Comparison of ENCODE assay signal across 18 cellular contexts in the genomic region with DNA sequence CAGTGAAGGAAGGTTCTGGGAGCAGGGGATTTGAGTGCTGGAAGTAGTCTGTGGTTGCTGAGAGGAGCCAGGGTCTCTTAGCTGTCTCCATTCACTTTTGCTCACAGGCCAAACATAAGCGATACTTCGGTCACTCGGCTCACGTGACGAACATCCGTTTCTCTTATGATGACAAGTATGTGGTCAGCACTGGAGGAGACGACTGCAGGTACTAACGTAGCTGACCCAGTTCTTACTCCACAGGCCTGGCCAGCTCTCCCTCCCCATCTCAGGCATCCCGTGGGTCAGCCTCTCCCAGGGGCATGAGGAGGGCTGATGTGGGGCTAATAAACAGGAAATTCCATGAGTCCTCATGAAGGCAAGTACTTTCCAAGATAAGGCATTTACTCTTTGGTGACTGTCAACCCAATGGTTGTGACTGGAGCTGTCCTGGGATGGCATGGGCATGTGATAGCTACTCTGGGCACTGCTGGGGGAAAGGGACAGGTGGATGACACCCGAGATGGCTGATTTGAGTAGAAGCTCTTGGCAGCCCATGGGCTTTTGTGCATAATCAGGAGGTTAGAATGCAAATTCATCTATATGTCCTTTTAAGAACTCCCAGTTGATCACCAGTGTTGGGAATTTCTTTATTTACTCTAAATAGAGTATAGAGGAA.
DNase-seq lines count a peak whose midpoint lies in the region; ATAC-seq and TF ChIP-seq lines count a peak whose summit lies in the region.
"Had no signal": no experiment of that assay in that cellular context is flagged by ENCODE, and none has a peak within 500 bp of the region (broad histone marks: within the 10 kb centered on the region; RNA-seq: fewer than 3 reads in every experiment).

No MANE protein-coding gene starts in this region.

- no peak overlapping the region for H3K56ac ChIP-seq in H9 (ENCODE audit: insufficient read length, low read depth, low read length)

- WGBS in H9 (ENCODE audit: extremely low coverage, insufficient read length, low lambda C conversion rate): no CpG with 5 or more reads among the region's 10 CpGs
- 86% methylated on average over 10 of the region's 10 CpGs for WGBS in esophagus muscularis mucosa

- H3K36me3 ChIP-seq in gastrocnemius medialis (no peaks in the 10 kb centered on the region), esophagus muscularis mucosa (peaks cover 0 to 45% (median 8%) of the 10 kb centered on the region in 4 donors)

- no peak overlapping the region for H3K9ac ChIP-seq in H9 (ENCODE audit: extremely low read depth, insufficient read length, low read length)

- H3K23ac ChIP-seq in H9 (ENCODE audit: insufficient read length, low read depth, low read length): no peak overlapping the region

- no peaks in the 10 kb centered on the region for H3K79me1 ChIP-seq in H9 (ENCODE audit: insufficient read depth, low read depth, low read length, poor library complexity, severe bottlenecking)

- H3K9me3 ChIP-seq in H9 (ENCODE audit: control insufficient read depth, low read depth, low read length): no peaks in the 10 kb centered on the region
- no peaks in the 10 kb centered on the region for H3K9me3 ChIP-seq in gastrocnemius medialis
- no peaks in the 10 kb centered on the region for H3K9me3 ChIP-seq in esophagus muscularis mucosa

- no peak for TF ChIP-seq EP300 in esophagus muscularis mucosa (IDR thresholded peaks at IDR 0.05)

- H2AK5ac ChIP-seq in H9 (ENCODE audit: insufficient read length, low read length): no peak overlapping the region

- H4K20me1 ChIP-seq in H9 (ENCODE audit: control insufficient read depth, insufficient read depth, insufficient read length): no peaks in the 10 kb centered on the region

- H3K18ac ChIP-seq in H9 (ENCODE audit: insufficient read length, low read depth, low read length): no peak overlapping the region

- H3K27me3 Mint-ChIP-seq in H9 (ENCODE audit: low read depth): no peaks in the 10 kb centered on the region; the same call in 1 of the 2 replicates

- ATAC-seq in left cardiac atrium (peak; percentile 28 to 37), gastrocnemius medialis (peak; percentile 85 to 86)
- ATAC-seq: GM12878 had no signal

- H2BK20ac ChIP-seq in H9 (ENCODE audit: low read depth, low read length, poor library complexity, severe bottlenecking): no peak overlapping the region

- H3K4me3 ChIP-seq in gastrocnemius medialis: no peak overlapping the region
- H3K4me3 ChIP-seq in esophagus muscularis mucosa: no peak overlapping the region
- H3K4me3 ChIP-seq: cardiac muscle cell, GM12878 had no signal

- peaks cover 30 to 32% of the 10 kb centered on the region in 2 experiments for H3K4me1 Mint-ChIP-seq in H9

- intact Hi-C loops in left cardiac atrium (cut with DNase I): no loop called here
- intact Hi-C loops in gastrocnemius medialis (cut with DNase I; ENCODE audit: low total_unique reads): loop anchor here (2.0 to 5.0 kb wide), 2 partner anchors 22 to 79 kb away; no protein-coding TSS in a partner anchor
- intact Hi-C loops in esophagus muscularis mucosa (cut with DNase I): no loop called here

- no peak for TF ChIP-seq CTCF in H9 (conservative IDR thresholded peaks at IDR 0.05)
- TF ChIP-seq CTCF in gastrocnemius medialis (IDR thresholded peaks at IDR 0.05 in 4 of 5, conservative IDR thresholded peaks at IDR 0.05 in 1 of 5): no peak
- no peak for TF ChIP-seq CTCF in esophagus muscularis mucosa (IDR thresholded peaks at IDR 0.05)

- TF ChIP-seq POLR2A in gastrocnemius medialis (IDR thresholded peaks at IDR 0.05) (no peak), esophagus muscularis mucosa (IDR thresholded peaks at IDR 0.05; ENCODE audit: low read depth) (no peak)

- H4K91ac ChIP-seq in H9 (ENCODE audit: insufficient read length, low read depth, low read length): no peak overlapping the region

- H3K79me2 ChIP-seq in H9 (ENCODE audit: insufficient read depth, low read length): no peaks in the 10 kb centered on the region

- H3K27ac Mint-ChIP-seq in H9: peak overlapping the region in 2 of 3 experiments; percentile 43 to 65; a peak in 2 of 7 replicates

- no peak overlapping the region for H4K8ac ChIP-seq in H9 (replicated peaks; ENCODE audit: insufficient read length, low read depth, low read length)

- H3T11ph ChIP-seq in H9 (ENCODE audit: low read length): no peak overlapping the region

- H3K4ac ChIP-seq in H9 (ENCODE audit: low read depth, low read length): no peak overlapping the region

- H2AFZ ChIP-seq in H9 (ENCODE audit: low read length): no peak overlapping the region

- DNase-seq in H9 (no peak), left cardiac atrium (no peak), gastrocnemius medialis (peak; percentile 84 to 93), LoVo (ENCODE audit: low spot score) (no peak), NCI-H524 (lab: John Stamatoyannopoulos, UW) (no peak), esophagus muscularis mucosa (ENCODE audit: extremely low spot score) (no peak)
- DNase-seq: AML-193; effector memory CD4-positive, alpha-beta T cell; GF-D8; NCI-H1092 treated with DMSO at 0.1 percent for 48 hours; NCI-H2081 treated with DMSO at 0.1 percent for 48 hours; NCI-H524 treated with DMSO at 0.1 percent for 48 hours; OCI-M1; stimulated activated CD4-positive, alpha-beta T cell treated with anti-CD3 and anti-CD28 coated beads, Interleukin-4, amount 100 ng/mL, for 1 hour; T1000 had no signal

- H3K27me3 ChIP-seq in H9 (ENCODE audit: insufficient read depth, low read length) (no peaks in the 10 kb centered on the region), gastrocnemius medialis (no peaks in the 10 kb centered on the region), esophagus muscularis mucosa (no peaks in the 10 kb centered on the region)

- H3K9me3 Mint-ChIP-seq in H9: no peaks in the 10 kb centered on the region

- in situ Hi-C loops in gastrocnemius medialis (cut with MboI; ENCODE audit: low sequenced_read_pairs in 4 of 4): no loop called here

- H3K27ac ChIP-seq in H9 (ENCODE audit: insufficient read length, low read depth, low read length) (no peak overlapping the region), angular gyrus (ENCODE audit: low read depth, low read length) (peak overlapping the region; percentile 14), gastrocnemius medialis (peak overlapping the region; percentile 89 to 93 (median 91)), esophagus muscularis mucosa (replicated peaks in 1 of 4) (no peak overlapping the region)
- H3K27ac ChIP-seq: cardiac muscle cell had no signal

- H2BK15ac ChIP-seq in H9 (ENCODE audit: low read depth, low read length): no peak overlapping the region

- H2BK5ac ChIP-seq in H9 (ENCODE audit: insufficient read length, low read length): no peak overlapping the region

- H2BK12ac ChIP-seq in H9 (ENCODE audit: insufficient read length, low read depth, low read length): no peak overlapping the region

- H3K4me3 Mint-ChIP-seq in H9: no peak overlapping the region

- H2BK120ac ChIP-seq in H9 (ENCODE audit: low read depth, low read length, poor library complexity, severe bottlenecking): no peak overlapping the region

- no peaks in the 10 kb centered on the region for H3K23me2 ChIP-seq in H9 (ENCODE audit: insufficient read length, low read depth, low read length, poor library complexity, severe bottlenecking)

- no peak overlapping the region for H4K5ac ChIP-seq in H9 (ENCODE audit: insufficient read length, low read depth, low read length)

- H3K4me2 ChIP-seq in H9 (ENCODE audit: insufficient read depth, insufficient read length, low read length): no peak overlapping the region

- no peak overlapping the region for H3K14ac ChIP-seq in H9 (ENCODE audit: insufficient read depth, low read length)

- peaks cover 23 to 46% (median 27%) of the 10 kb centered on the region in 3 experiments for H3K36me3 Mint-ChIP-seq in H9 (ENCODE audit: insufficient read depth in 1 of 3, low read depth in 3 of 3)

- H3K4me1 ChIP-seq in H9 (ENCODE audit: insufficient read depth, low read length): peaks cover 2% of the 10 kb centered on the region; the same call in 1 of the 2 replicates
- peaks cover 82 to 99% of the 10 kb centered on the region in 2 donors for H3K4me1 ChIP-seq in gastrocnemius medialis
- H3K4me1 ChIP-seq in esophagus muscularis mucosa: peaks cover 5 to 34% (median 31%) of the 10 kb centered on the region in 4 donors

Comparison
In these comparisons a context has a peak if more than half of its experiments do, and no peak if none do; other contexts are left out.
1. DNase-seq: peak in gastrocnemius medialis (2 of 2); none in H9 (single experiment), left cardiac atrium (single experiment), LoVo (single experiment), NCI-H524 (0 of 2) and esophagus muscularis mucosa (single experiment).
2. H3K27ac ChIP-seq: peak in angular gyrus (single experiment) and gastrocnemius medialis (4 of 4); none in H9 (single experiment) and esophagus muscularis mucosa (0 of 4).